1 cellular context compared by ENCODE assay signal in genomic region chr9:95127249-95128176, GRCh38.
TF ChIP-seq lines count a peak whose summit lies in the region.

No MANE protein-coding gene starts in this region.

TF ChIP-seq in K562, 482 proteins besides CTCF, POLR2A, EP300 and RAD21 (continued from another document and continues in another):
- no peak for TF ChIP-seq CHD7 (IDR thresholded peaks at IDR 0.05; ENCODE audit: low read depth, low read length)
- no peak for TF ChIP-seq TOE1 (IDR thresholded peaks at IDR 0.05; ENCODE audit: borderline replicate concordance)
- TF ChIP-seq TOE1 (CRISPR knock-in tag; IDR thresholded peaks at IDR 0.05; ENCODE audit: borderline replicate concordance, low read depth): no peak
- no peak for TF ChIP-seq ZNF212 (CRISPR knock-in tag; IDR thresholded peaks at IDR 0.05)
- TF ChIP-seq ZNF280A (IDR thresholded peaks at IDR 0.05; ENCODE audit: low read depth, partially characterized antibody): no peak
- TF ChIP-seq ESRRA (IDR thresholded peaks at IDR 0.05; ENCODE audit: borderline replicate concordance, low read depth): peak; percentile 37; the same call in 1 of the 2 replicates
- TF ChIP-seq RB1 (IDR thresholded peaks at IDR 0.05; ENCODE audit: low read depth): peak; percentile 47; the same call in 1 of the 2 replicates
- no peak for TF ChIP-seq CTBP1 (IDR thresholded peaks at IDR 0.05; ENCODE audit: borderline replicate concordance)
- 0 out of 2 replicates have a peak, but pooled peaks have one; percentile 10 for TF ChIP-seq CXXC5 (CRISPR knock-in tag; IDR thresholded peaks at IDR 0.05)
- peak; percentile 66 for TF ChIP-seq DEAF1 (CRISPR knock-in tag; IDR thresholded peaks at IDR 0.05)
- TF ChIP-seq MNT (conservative IDR thresholded peaks at IDR 0.05): 0 out of 4 replicates have a peak, but pooled peaks of 1 of the 2 experiments have one; percentile 27
- TF ChIP-seq CUX1 (CRISPR knock-in tag; IDR thresholded peaks at IDR 0.05): no peak
- no peak for TF ChIP-seq ELF2 (CRISPR knock-in tag; IDR thresholded peaks at IDR 0.05)
- peak; percentile 78 for TF ChIP-seq STAG1 (CRISPR knock-in tag; IDR thresholded peaks at IDR 0.05; ENCODE audit: borderline replicate concordance)
- TF ChIP-seq FOXA1 (IDR thresholded peaks at IDR 0.05; ENCODE audit: borderline replicate concordance): no peak
- TF ChIP-seq NEUROD1 (IDR thresholded peaks at IDR 0.05; ENCODE audit: borderline replicate concordance, low read depth, low read length, partially characterized antibody): peak; percentile 13
- TF ChIP-seq TFAP4 (CRISPR knock-in tag; IDR thresholded peaks at IDR 0.05; ENCODE audit: borderline replicate concordance): 0 out of 2 replicates have a peak, but pooled peaks have one; percentile 16
- no peak for TF ChIP-seq NFIX (CRISPR knock-in tag; IDR thresholded peaks at IDR 0.05; ENCODE audit: low read depth)
- TF ChIP-seq GTF3C2 (IDR thresholded peaks at IDR 0.05; ENCODE audit: borderline replicate concordance, extremely low read depth, insufficient read length): no peak
- TF ChIP-seq MCM5 (IDR thresholded peaks at IDR 0.05; ENCODE audit: low read depth): no peak
- 0 out of 4 replicates have a peak, but pooled peaks of 1 of the 2 experiments have one; percentile 26 for TF ChIP-seq NONO (IDR thresholded peaks at IDR 0.05; ENCODE audit: low read depth in 2 of 2, low read length in 1 of 2)
- no peak for TF ChIP-seq GTF2B (IDR thresholded peaks at IDR 0.05; ENCODE audit: extremely low read depth, insufficient read length)
